Comparison of ENCODE assay signal across 1 cellular context in genomic region chr10:68231106-68231901, GRCh38.
TF ChIP-seq lines count a peak whose summit lies in the region.

No MANE protein-coding gene starts in this region.

TF ChIP-seq in H1, 55 proteins besides CTCF, POLR2A, EP300 and RAD21 (continued from another document):
- TF ChIP-seq SIRT6 (IDR thresholded peaks at IDR 0.05; ENCODE audit: low read length) (no peak), SAP30 (IDR thresholded peaks at IDR 0.05; ENCODE audit: insufficient read depth, insufficient replicate concordance, low read length) (no peak), CTBP2 (IDR thresholded peaks at IDR 0.05; ENCODE audit: borderline replicate concordance, insufficient read depth, insufficient read length, low read length) (no peak)
